Comparison of ENCODE assay signal across 9 cellular contexts in genomic region chr7:111138196-111138569, GRCh38. TPM values are rescaled to one million over a fixed set of nuclear protein-coding genes. Genes with fewer than 3 reads are reported as not detected.
A peak's percentile ranks its signal among the peaks of the same experiment; 100 is the strongest.
DNase-seq lines count a peak whose midpoint lies in the region; ATAC-seq and TF ChIP-seq lines count a peak whose summit lies in the region.
"Had no signal": no experiment of that assay in that cellular context is flagged by ENCODE, and none has a peak within 500 bp of the region (broad histone marks: within the 10 kb centered on the region; RNA-seq: fewer than 3 reads in every experiment).

No MANE protein-coding gene starts in this region.

- no peak overlapping the region for H3K23ac ChIP-seq in IMR-90 (ENCODE audit: low read depth, low read length)

- no CpG with 5 or more reads among the region's 2 CpGs for WGBS in IMR-90 (ENCODE audit: extremely low coverage in 2 of 2, insufficient read length in 1 of 2), 2 experiments

- H2BK5ac ChIP-seq in IMR-90 (ENCODE audit: low read depth, low read length, poor library complexity, severe bottlenecking): peak overlapping the region; percentile 55

- TF ChIP-seq RAD21 in IMR-90 (IDR thresholded peaks at IDR 0.05; ENCODE audit: low read length): no peak

- H3K9me3 ChIP-seq in IMR-90 (ENCODE audit: control insufficient read depth, insufficient read depth, low read length) (no peaks in the 10 kb centered on the region), colonic mucosa (no peaks in the 10 kb centered on the region)
- H3K9me3 ChIP-seq: pancreas had no signal

- peak overlapping the region in 1 of 2 experiments; percentile 68; a peak in 2 of 4 replicates for H4K8ac ChIP-seq in IMR-90 (ENCODE audit: low read depth in 2 of 2, low read length in 2 of 2)

- H3K27ac ChIP-seq in IMR-90 (ENCODE audit: insufficient read depth, low read length): no peak overlapping the region; the same call in 1 of the 2 replicates
- H3K27ac ChIP-seq in colonic mucosa: no peak overlapping the region

- no peak overlapping the region for H3K9ac ChIP-seq in IMR-90 (ENCODE audit: low read depth, low read length)
- no peak overlapping the region for H3K9ac ChIP-seq in colonic mucosa (ENCODE audit: low read depth in 2 of 2, low read length in 2 of 2)

- H2BK20ac ChIP-seq in IMR-90 (ENCODE audit: low read depth, low read length): no peak overlapping the region

- no peak overlapping the region for H3K14ac ChIP-seq in IMR-90 (replicated peaks; ENCODE audit: low read depth, low read length)

- H3K79me1 ChIP-seq in IMR-90 (ENCODE audit: low read depth in 1 of 2, low read length in 2 of 2): no peaks in the 10 kb centered on the region; a peak in 1 of 4 replicates

- POLR2A ChIA-PET in IMR-90 (lab: Charles Lee; ENCODE audit: unreplicated experiment): no interaction called here

- no peak overlapping the region; the same call in 1 of the 2 replicates for H4K5ac ChIP-seq in IMR-90 (ENCODE audit: low read depth, low read length)

- no peaks in the 10 kb centered on the region for H3K9me1 ChIP-seq in IMR-90 (ENCODE audit: insufficient read depth, low read length)

- H2BK120ac ChIP-seq in IMR-90 (ENCODE audit: low read depth, low read length): peak overlapping the region; percentile 66; the same call in 1 of the 2 replicates

- no peak for TF ChIP-seq POLR2A in IMR-90 (IDR thresholded peaks at IDR 0.05; ENCODE audit: low read depth, low read length)

- CTCF ChIA-PET in IMR-90 (lab: Yijun Ruan, JAX): no interaction called here

- H3K36me3 ChIP-seq in IMR-90 (ENCODE audit: control insufficient read depth, insufficient read depth, low read length): no peaks in the 10 kb centered on the region
- no peaks in the 10 kb centered on the region for H3K36me3 ChIP-seq in colonic mucosa
- H3K36me3 ChIP-seq: pancreas had no signal

- H3K4me3 ChIP-seq in IMR-90 (ENCODE audit: insufficient read depth, low read depth, low read length): no peak overlapping the region
- H3K4me3 ChIP-seq in colonic mucosa: no peak overlapping the region
- H3K4me3 ChIP-seq: pancreas had no signal

- no TSS peak for BruUV-seq in IMR-90 (replicated peaks; lab: Mats Ljungman, UMichigan)

- no peak overlapping the region for H2BK15ac ChIP-seq in IMR-90 (ENCODE audit: low read depth, low read length)

- H2AK9ac ChIP-seq in IMR-90 (replicated peaks; ENCODE audit: low read depth, low read length, poor library complexity): no peak overlapping the region

- ATAC-seq in GM21529 (IDR thresholded peaks at IDR 0.05; ENCODE audit: unreplicated experiment): peak; percentile 98
- ATAC-seq in IMR-90 (ENCODE audit: low read depth): peak; percentile 48

- H2AFZ ChIP-seq in IMR-90 (replicated peaks; ENCODE audit: low read length, poor library complexity): no peak overlapping the region

- in situ Hi-C loops in IMR-90 (cut with MboI; ENCODE audit: low sequenced_read_pairs): no loop called here

- H3K4me2 ChIP-seq in IMR-90 (ENCODE audit: low read depth, low read length): peak overlapping the region; percentile 3; the same call in 1 of the 2 replicates

- intact Hi-C loops in IMR-90 (cut with micrococcal nuclease): no loop called here
- intact Hi-C loops in colonic mucosa (cut with DNase I): no loop called here
- intact Hi-C loops in posterior vena cava (cut with DNase I): no loop called here

- no peak overlapping the region for H3K56ac ChIP-seq in IMR-90 (ENCODE audit: extremely low read depth, insufficient read depth, low read length)

- no peak overlapping the region for H3K18ac ChIP-seq in IMR-90 (ENCODE audit: low read depth, low read length)

- TF ChIP-seq CTCF in IMR-90 (conservative IDR thresholded peaks at IDR 0.05; ENCODE audit: low read depth, low read length) (no peak), colonic mucosa (IDR thresholded peaks at IDR 0.05) (no peak)

- no peak overlapping the region for H2AK5ac ChIP-seq in IMR-90 (ENCODE audit: low read depth, low read length)

- H3K27me3 ChIP-seq in IMR-90 (ENCODE audit: control insufficient read depth, insufficient read depth, low read length) (no peaks in the 10 kb centered on the region), colonic mucosa (no peaks in the 10 kb centered on the region)
- H3K27me3 ChIP-seq: pancreas had no signal

- peak overlapping the region; percentile 44; the same call in 1 of the 2 replicates for H3K4ac ChIP-seq in IMR-90 (ENCODE audit: low read depth, low read length)

- dilution Hi-C loops in IMR-90 (cut with HindIII; ENCODE audit: low sequenced_read_pairs, unreplicated experiment): no loop called here

- H3K4me1 ChIP-seq in IMR-90 (ENCODE audit: control insufficient read depth, insufficient read depth, low read length) (peaks cover 2% of the 10 kb centered on the region), colonic mucosa (no peaks in the 10 kb centered on the region)

- no peak overlapping the region for H4K91ac ChIP-seq in IMR-90 (ENCODE audit: insufficient read depth, low read depth, low read length)

- H4K20me1 ChIP-seq in IMR-90 (ENCODE audit: insufficient read depth, low read length): no peaks in the 10 kb centered on the region

- DNase-seq in Daoy (ENCODE audit: low read depth) (peak; percentile 95), IMR-90 (peak; percentile 57), colonic mucosa (peak; percentile 26), posterior vena cava (ENCODE audit: low spot score) (peak; percentile 84), SHP77 (lab: John Stamatoyannopoulos, UW) (no peak), retina (no peak)
- peak; percentile 14 for DNase-seq in activated CD4-positive, alpha-beta T cell treated with anti-CD3 and anti-CD28 coated beads for 1 hour
- DNase-seq: pancreas had no signal

TF ChIP-seq in IMR-90, 13 proteins besides CTCF, POLR2A, EP300 and RAD21:
- no peak for TF ChIP-seq FOS (IDR thresholded peaks at IDR 0.05; ENCODE audit: low read depth, low read length)
- no peak for TF ChIP-seq NFE2L2 (IDR thresholded peaks at IDR 0.05; ENCODE audit: low read depth, low read length)
- TF ChIP-seq BHLHE40 (IDR thresholded peaks at IDR 0.05; ENCODE audit: low read depth, low read length): no peak
- no peak for TF ChIP-seq SMC3 (IDR thresholded peaks at IDR 0.05; ENCODE audit: low read depth, low read length)
- TF ChIP-seq MXI1 (IDR thresholded peaks at IDR 0.05; ENCODE audit: borderline replicate concordance, low read depth, low read length): no peak
- TF ChIP-seq USF2 (IDR thresholded peaks at IDR 0.05; ENCODE audit: low read depth, low read length): no peak
- TF ChIP-seq CEBPB (IDR thresholded peaks at IDR 0.05; ENCODE audit: low read depth, low read length): no peak
- no peak for TF ChIP-seq CHD1 (IDR thresholded peaks at IDR 0.05; ENCODE audit: low read depth, low read length)
- TF ChIP-seq ELK1 (IDR thresholded peaks at IDR 0.05; ENCODE audit: borderline replicate concordance, low read depth, low read length): no peak
- TF ChIP-seq MAFK (IDR thresholded peaks at IDR 0.05; ENCODE audit: low read depth, low read length): no peak
- TF ChIP-seq RFX5 (IDR thresholded peaks at IDR 0.05; ENCODE audit: low read depth, low read length): no peak
- TF ChIP-seq RCOR1 (IDR thresholded peaks at IDR 0.05; ENCODE audit: insufficient replicate concordance, low read length): no peak
- no peak for TF ChIP-seq MAZ (IDR thresholded peaks at IDR 0.05; ENCODE audit: borderline replicate concordance, low read depth, low read length)

RNA-seq across cellular contexts. Expression of gene LRRN3, which starts 47.3 kb away (rescaled TPM):
- 20.0 and 26.1 TPM in 2 replicates for total RNA-seq in Daoy (2014; rRNA removed; shearing (Covaris generic))
- total RNA-seq in IMR-90 (2012; rRNA removed): 15.2 and 15.8 TPM in 2 replicates
- 6.1 and 6.9 TPM in 2 replicates for polyA plus RNA-seq in IMR-90 (2012; rRNA removed)
- polyA plus RNA-seq in IMR-90 (2012; cell fraction: cytosol; rRNA removed): 1.1 and 1.3 TPM in 2 replicates
- 0.35 and 2.8 TPM in 2 replicates for polyA plus RNA-seq in IMR-90 (2012; cell fraction: nucleus; rRNA removed; ENCODE audit: low replicate concordance)
- under 1 TPM; 0.35 to 0.42 TPM for total RNA-seq in colonic mucosa
- 1 to 10 TPM in 1 of 2 donors, under 1 TPM in 1; 0.05 to 1.3 TPM for total RNA-seq in posterior vena cava

Comparison
In these comparisons a context has a peak if more than half of its experiments do, and no peak if none do; other contexts are left out.
1. DNase-seq: peak in Daoy (single experiment), IMR-90 (single experiment), activated CD4-positive, alpha-beta T cell treated with anti-CD3 and anti-CD28 coated beads for 1 hour (single experiment), colonic mucosa (single experiment) and posterior vena cava (single experiment); none in SHP77 (0 of 2) and retina (single experiment).